25 cellular contexts compared by ENCODE assay signal in the genomic region with DNA sequence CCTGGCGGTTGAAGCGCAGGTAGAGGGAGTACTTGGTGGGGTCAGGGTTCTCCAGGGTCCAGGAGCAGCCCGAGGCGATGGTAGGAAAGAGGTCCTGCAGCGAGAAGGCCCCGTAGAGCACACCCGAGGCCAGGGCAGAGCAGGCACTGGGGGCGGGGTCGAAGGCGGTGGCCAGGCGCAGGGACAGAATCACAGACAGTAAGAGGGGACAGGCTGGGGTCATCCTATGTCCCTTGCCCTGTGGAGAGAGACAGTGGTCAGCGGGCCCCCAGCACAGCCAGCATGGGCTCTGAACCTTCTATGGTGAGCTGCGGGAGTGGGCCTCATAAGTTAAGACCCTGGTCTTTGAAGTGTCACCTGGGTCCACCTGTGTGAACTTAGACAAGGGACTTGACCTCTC. TPM values are rescaled to one million over a fixed set of nuclear protein-coding genes. Genes with fewer than 3 reads are reported as not detected.
"Had no signal": no experiment of that assay in that cellular context is flagged by ENCODE, and none has a peak within 500 bp of the region (broad histone marks: within the 10 kb centered on the region; RNA-seq: fewer than 3 reads in every experiment).

No MANE protein-coding gene starts in this region.

- ATAC-seq: left lung; lower lobe of right lung; natural killer cell; psoas muscle; stimulated activated effector memory CD8-positive, alpha-beta T cell treated with anti-CD3 and anti-CD28 coated beads, Interleukin-12 subunit alpha, Interleukin-12 subunit beta, amount 100 ng/mL, for 72 hours had no signal

- H3K27me3 ChIP-seq: uterus had no signal

- H3K9me3 ChIP-seq: left lung, lower lobe of right lung, neutrophil, psoas muscle, sigmoid colon, spleen, transverse colon, uterus had no signal

- H3K9me3 Mint-ChIP-seq: immature natural killer cell; mesothelial cell of epicardium; natural killer cell; nephron progenitor cell; stimulated activated effector memory CD8-positive, alpha-beta T cell treated with anti-CD3 and anti-CD28 coated beads, Interleukin-12 subunit alpha, Interleukin-12 subunit beta, amount 100 ng/mL, for 72 hours; stimulated activated naive CD8-positive, alpha-beta T cell treated with anti-CD3 and anti-CD28 coated beads, Interleukin-15, Interleukin-2, amounts not matched to agents 100 ng/mL and 50 ng/mL, for 24 hours had no signal

- FAIRE-seq: islet of Langerhans, kidney, small intestine had no signal

- H2AFZ ChIP-seq: parathyroid adenoma had no signal

- H3K9ac ChIP-seq: parathyroid adenoma had no signal

- H3K4me3 ChIP-seq: left lung, lower lobe of right lung, psoas muscle, sigmoid colon, spleen, transverse colon, uterus had no signal

- H3K4me3 Mint-ChIP-seq: immature natural killer cell; mesothelial cell of epicardium; naive B cell; natural killer cell; nephron progenitor cell; stimulated activated effector memory CD8-positive, alpha-beta T cell treated with anti-CD3 and anti-CD28 coated beads, Interleukin-12 subunit alpha, Interleukin-12 subunit beta, amount 100 ng/mL, for 72 hours; stimulated activated naive CD8-positive, alpha-beta T cell treated with anti-CD3 and anti-CD28 coated beads, Interleukin-15, Interleukin-2, amounts not matched to agents 100 ng/mL and 50 ng/mL, for 24 hours had no signal

- H3K36me3 ChIP-seq: left lung, lower lobe of right lung, neutrophil, sigmoid colon, spleen, transverse colon, uterus had no signal

- H3K27ac ChIP-seq: left lung, lower lobe of right lung, neutrophil, parathyroid adenoma, psoas muscle, sigmoid colon, transverse colon, uterus had no signal

- H3K36me3 Mint-ChIP-seq: immature natural killer cell; mesothelial cell of epicardium; naive B cell; natural killer cell; stimulated activated effector memory CD8-positive, alpha-beta T cell treated with anti-CD3 and anti-CD28 coated beads, Interleukin-12 subunit alpha, Interleukin-12 subunit beta, amount 100 ng/mL, for 72 hours had no signal

- H3K27ac Mint-ChIP-seq: mesothelial cell of epicardium; nephron progenitor cell; stimulated activated effector memory CD8-positive, alpha-beta T cell treated with anti-CD3 and anti-CD28 coated beads, Interleukin-12 subunit alpha, Interleukin-12 subunit beta, amount 100 ng/mL, for 72 hours had no signal

- H3K79me2 ChIP-seq: parathyroid adenoma had no signal

- DNase-seq: immature natural killer cell; kidney; lower lobe of right lung; mammary epithelial cell; mesendoderm; naive B cell; natural killer cell; nephron progenitor cell; occipital lobe; psoas muscle; sigmoid colon; spleen; stimulated activated CD4-positive, alpha-beta T cell treated with anti-CD3 and anti-CD28 coated beads, Interleukin-4, amount 100 ng/mL, for 24 hours; stimulated activated naive CD4-positive, alpha-beta T cell; transverse colon; uterus had no signal

RNA-seq across cellular contexts. Expression of a gene that starts 52.8 kb away (rescaled TPM):
- polyA plus RNA-seq: immature natural killer cell had no signal

RNA-seq across cellular contexts. Expression of a gene that starts 59.2 kb away (rescaled TPM):
- total RNA-seq: occipital lobe, temporal lobe had no signal
